In the genomic region with DNA sequence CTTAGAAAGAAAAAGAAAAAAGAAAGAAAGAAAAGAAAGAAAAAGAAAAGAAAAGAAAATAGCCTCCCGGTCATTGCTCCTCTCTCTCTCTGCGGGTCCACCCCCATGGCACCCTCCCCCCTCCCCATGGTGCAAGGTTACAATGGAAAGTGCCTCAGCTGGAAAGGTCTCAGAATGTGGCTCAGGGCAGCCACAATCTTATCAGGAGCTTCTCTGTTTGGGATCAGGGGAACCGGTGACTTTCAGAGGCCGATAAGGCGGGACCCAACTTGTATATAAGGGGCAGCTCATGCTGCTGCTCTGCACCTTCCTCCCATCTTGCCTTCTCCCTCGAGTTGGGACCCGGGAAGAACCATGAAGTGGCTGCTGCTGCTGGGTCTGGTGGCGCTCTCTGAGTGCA, we compare ENCODE assay signal across 1 cellular context. TPM values are rescaled to one million over a fixed set of nuclear protein-coding genes. Genes with fewer than 3 reads are reported as not detected.
"Had no signal": no experiment of that assay in that cellular context is flagged by ENCODE, and none has a peak within 500 bp of the region (broad histone marks: within the 10 kb centered on the region; RNA-seq: fewer than 3 reads in every experiment).

A gene (plus strand): TSS at position 301 of the 400 bp plus-strand sequence. CDS start 54 bp downstream, at position 355.

RNA-seq across cellular contexts. Expression of the gene that starts here (rescaled TPM):
- total RNA-seq: ureter had no signal
